In genomic region chr3:88239870-88240269, GRCh38 we compare ENCODE assay signal across 31 cellular contexts.
"Had no signal": no experiment of that assay in that cellular context is flagged by ENCODE, and none has a peak within 500 bp of the region (broad histone marks: within the 10 kb centered on the region; RNA-seq: fewer than 3 reads in every experiment).

No MANE protein-coding gene starts in this region.

- DNase-seq: naive thymus-derived CD8-positive, alpha-beta T cell; nephron progenitor cell; occipital lobe; ovary; posterior cingulate gyrus; psoas muscle; right cardiac atrium; right lobe of liver; sigmoid colon; spleen; stimulated activated CD4-positive, alpha-beta T cell treated with anti-CD3 and anti-CD28 coated beads, Interleukin-12 subunit alpha, Interleukin-12 subunit beta, amount 100 ng/mL, for 4 hours; stimulated activated CD4-positive, alpha-beta T cell treated with anti-CD3 and anti-CD28 coated beads, Interleukin-1b, Interleukin-23, amount 100 ng/mL, for 48 hours; stimulated activated CD4-positive, alpha-beta T cell treated with anti-CD3 and anti-CD28 coated beads, Interleukin-4, amount 100 ng/mL, for 1 hour; stimulated activated CD4-positive, alpha-beta T cell treated with anti-CD3 and anti-CD28 coated beads, Interleukin-4, amount 100 ng/mL, for 4 hours; stimulated activated CD8-positive, alpha-beta memory T cell treated with anti-CD3 and anti-CD28 coated beads, Interleukin-4, amount 100 ng/mL, for 48 hours; stimulated activated naive CD4-positive, alpha-beta T cell; stimulated activated naive CD8-positive, alpha-beta T cell treated with anti-CD3 and anti-CD28 coated beads, Interleukin-15, amount 100 ng/mL, for 72 hours; stimulated activated naive CD8-positive, alpha-beta T cell treated with anti-CD3 and anti-CD28 coated beads, Interleukin-15, Interleukin-2, amounts not matched to agents 100 U/mL and 50 U/mL, for 24 hours; substantia nigra; testis; tibial artery; transverse colon had no signal

- H3K27me3 Mint-ChIP-seq: natural killer cell treated with Interleukin-12 subunit alpha and Interleukin-12 subunit beta and Interleukin-15 and Interleukin-18, amount 100 ng/mL, for 72 hours; progenitor cell of endocrine pancreas; type B pancreatic cell had no signal

- H3K4me1 ChIP-seq: neural progenitor cell, parathyroid adenoma, psoas muscle, right lobe of liver, sigmoid colon, spleen, suprapubic skin, testis, tibial artery, transverse colon, vagina had no signal

- H3K27ac ChIP-seq: neural progenitor cell, ovary, parathyroid adenoma, psoas muscle, right lobe of liver, sigmoid colon, spleen, suprapubic skin, testis, tibial artery, transverse colon, vagina had no signal

- H3K4me1 Mint-ChIP-seq: naive thymus-derived CD8-positive, alpha-beta T cell; stimulated activated memory B cell treated with anti-CD40 and anti-IgM and Interleukin-4, amounts not matched to agents 10 μg/mL and 1 μg/mL and 100 μg/mL, for 72 hours; stimulated activated naive CD8-positive, alpha-beta T cell treated with anti-CD3 and anti-CD28 coated beads, Interleukin-15, amount 100 ng/mL, for 72 hours had no signal

- H3K27ac Mint-ChIP-seq: naive thymus-derived CD8-positive, alpha-beta T cell; natural killer cell treated with Interleukin-12 subunit alpha and Interleukin-12 subunit beta and Interleukin-15 and Interleukin-18, amount 100 ng/mL, for 72 hours; neural progenitor cell; progenitor cell of endocrine pancreas; stimulated activated memory B cell treated with anti-CD40 and anti-IgM and Interleukin-4, amounts not matched to agents 10 μg/mL and 1 μg/mL and 100 μg/mL, for 72 hours; stimulated activated naive CD8-positive, alpha-beta T cell treated with anti-CD3 and anti-CD28 coated beads, Interleukin-15, amount 100 ng/mL, for 72 hours; type B pancreatic cell had no signal

- H3K79me2 ChIP-seq: parathyroid adenoma had no signal

- ATAC-seq: naive thymus-derived CD8-positive, alpha-beta T cell; natural killer cell treated with Interleukin-12 subunit alpha and Interleukin-12 subunit beta and Interleukin-15 and Interleukin-18, amount 100 ng/mL, for 72 hours; psoas muscle; right cardiac atrium; right lobe of liver; stimulated activated memory B cell treated with anti-CD40 and anti-IgM and Interleukin-4, amounts not matched to agents 10 μg/mL and 1 μg/mL and 100 μg/mL, for 72 hours; stimulated activated naive CD8-positive, alpha-beta T cell treated with anti-CD3 and anti-CD28 coated beads, Interleukin-15, amount 100 ng/mL, for 72 hours; stimulated activated naive CD8-positive, alpha-beta T cell treated with anti-CD3 and anti-CD28 coated beads, Interleukin-15, Interleukin-2, amounts not matched to agents 100 U/mL and 50 U/mL, for 24 hours had no signal

- H3K36me3 ChIP-seq: neural progenitor cell, ovary, right lobe of liver, sigmoid colon, spleen, suprapubic skin, tibial artery, transverse colon, vagina had no signal

- H2AFZ ChIP-seq: neural progenitor cell, parathyroid adenoma had no signal

- H3K4me3 ChIP-seq: neural progenitor cell, ovary, psoas muscle, right lobe of liver, sigmoid colon, smooth muscle cell, spleen, suprapubic skin, testis, tibial artery, transverse colon, vagina had no signal

- H3K4me3 Mint-ChIP-seq: naive thymus-derived CD8-positive, alpha-beta T cell; natural killer cell treated with Interleukin-12 subunit alpha and Interleukin-12 subunit beta and Interleukin-15 and Interleukin-18, amount 100 ng/mL, for 72 hours; nephron progenitor cell; neural progenitor cell; stimulated activated memory B cell treated with anti-CD40 and anti-IgM and Interleukin-4, amounts not matched to agents 10 μg/mL and 1 μg/mL and 100 μg/mL, for 72 hours; stimulated activated naive CD8-positive, alpha-beta T cell treated with anti-CD3 and anti-CD28 coated beads, Interleukin-15, amount 100 ng/mL, for 72 hours; type B pancreatic cell had no signal

- H3K9me3 Mint-ChIP-seq: stimulated activated memory B cell treated with anti-CD40 and anti-IgM and Interleukin-4, amounts not matched to agents 10 μg/mL and 1 μg/mL and 100 μg/mL, for 72 hours had no signal

- H3K36me3 Mint-ChIP-seq: natural killer cell treated with Interleukin-12 subunit alpha and Interleukin-12 subunit beta and Interleukin-15 and Interleukin-18, amount 100 ng/mL, for 72 hours; type B pancreatic cell had no signal

- H3K27me3 ChIP-seq: neural progenitor cell, ovary, right lobe of liver, sigmoid colon, spleen, suprapubic skin, testis, tibial artery, transverse colon, vagina had no signal

- H3K9me3 ChIP-seq: ovary, psoas muscle, right lobe of liver, sigmoid colon, suprapubic skin, testis, tibial artery, transverse colon, vagina had no signal

- H3K4me2 ChIP-seq: neural progenitor cell, smooth muscle cell had no signal
